Comparison of ENCODE assay signal across 22 cellular contexts in genomic region chr6:97468981-97469380, GRCh38.
DNase-seq lines count a peak whose midpoint lies in the region; ATAC-seq, FAIRE-seq and TF ChIP-seq lines count a peak whose summit lies in the region.
"Had no signal": no experiment of that assay in that cellular context is flagged by ENCODE, and none has a peak within 500 bp of the region (broad histone marks: within the 10 kb centered on the region; RNA-seq: fewer than 3 reads in every experiment).

No MANE protein-coding gene starts in this region.

- no peak overlapping the region for H3K4me3 Mint-ChIP-seq in GM23338
- no peak overlapping the region for H3K4me3 Mint-ChIP-seq in nephron progenitor cell
- H3K4me3 Mint-ChIP-seq: B cell; CD4-positive, CD25-positive, alpha-beta regulatory T cell; CD8-positive, alpha-beta T cell had no signal

- TF ChIP-seq POLR2A in A549 (IDR thresholded peaks at IDR 0.05; ENCODE audit: low read length): no peak

- DNase-seq in A549 (ENCODE audit: low read depth in 1 of 2, low spot score in 1 of 2): no peak
- DNase-seq in GM23338 (ENCODE audit: low spot score): no peak
- peak; percentile 92 for DNase-seq in SK-N-MC (ENCODE audit: low read depth, low spot score)
- no peak for DNase-seq in nephron progenitor cell
- no peak for DNase-seq in activated CD4-positive, alpha-beta T cell treated with anti-CD3 and anti-CD28 coated beads, Interleukin-2, amount 50 U/mL, for 1 hour
- no peak for DNase-seq in NCI-H526 treated with DMSO at 0.1 percent for 48 hours (lab: John Stamatoyannopoulos, UW)
- DNase-seq: 8988T; Caco-2; CD4-positive, CD25-positive, alpha-beta regulatory T cell; CD8-positive, alpha-beta T cell; DMS153; DND-41; GOT3; H7; HCEC 1CT had no signal

- H3K27ac ChIP-seq in A549 (no peak overlapping the region), GM23338 (ENCODE audit: low read depth) (no peak overlapping the region), SK-N-MC (peak overlapping the region; percentile 100)
- H3K27ac ChIP-seq: BLaER1, C4-2B had no signal

- H3K27ac Mint-ChIP-seq in GM23338 (0 out of 2 replicates have a peak overlapping the region, but pooled peaks have one; percentile 34), nephron progenitor cell (peak overlapping the region; percentile 33)
- H3K27ac Mint-ChIP-seq: B cell; CD4-positive, CD25-positive, alpha-beta regulatory T cell; CD8-positive, alpha-beta T cell had no signal

- no peak for TF ChIP-seq EP300 in A549 (IDR thresholded peaks at IDR 0.05)

- H3K9me3 ChIP-seq in A549 (no peaks in the 10 kb centered on the region), SK-N-MC (ENCODE audit: low read depth, low read length) (no peaks in the 10 kb centered on the region)
- H3K9me3 ChIP-seq: BLaER1, Caco-2 had no signal

- H3K36me3 Mint-ChIP-seq in GM23338 (ENCODE audit: low read depth): no peaks in the 10 kb centered on the region
- no peaks in the 10 kb centered on the region for H3K36me3 Mint-ChIP-seq in nephron progenitor cell (ENCODE audit: low read depth)
- H3K36me3 Mint-ChIP-seq: CD4-positive, CD25-positive, alpha-beta regulatory T cell; CD8-positive, alpha-beta T cell had no signal

- no peaks in the 10 kb centered on the region for H3K27me3 ChIP-seq in GM23338 (ENCODE audit: insufficient read depth)
- H3K27me3 ChIP-seq: BLaER1 had no signal

- ATAC-seq in A549: no peak
- ATAC-seq in GM23338: no peak
- no peak for ATAC-seq in GM21576 (IDR thresholded peaks at IDR 0.05; ENCODE audit: unreplicated experiment)
- ATAC-seq: CD8-positive, alpha-beta T cell; GM12878 had no signal

- H3K9me3 Mint-ChIP-seq in GM23338: no peaks in the 10 kb centered on the region
- H3K9me3 Mint-ChIP-seq in nephron progenitor cell: no peaks in the 10 kb centered on the region
- H3K9me3 Mint-ChIP-seq: CD8-positive, alpha-beta T cell had no signal

- H3F3A ChIP-seq in GM23338 (replicated peaks; ENCODE audit: low read depth): no peaks in the 10 kb centered on the region

- TF ChIP-seq RAD21 in A549 (conservative IDR thresholded peaks at IDR 0.05 in 1 of 2, IDR thresholded peaks at IDR 0.05 in 1 of 2): no peak

- H3K36me3 ChIP-seq in GM23338 (ENCODE audit: insufficient read depth): no peaks in the 10 kb centered on the region
- H3K36me3 ChIP-seq in SK-N-MC (ENCODE audit: insufficient read depth, low read length): no peaks in the 10 kb centered on the region; the same call in 1 of the 2 replicates
- H3K36me3 ChIP-seq: BLaER1 had no signal

- H3K4me1 ChIP-seq in A549 (no peaks in the 10 kb centered on the region), GM23338 (ENCODE audit: insufficient read depth) (peaks cover 9% of the 10 kb centered on the region)
- H3K4me1 ChIP-seq: BLaER1, Caco-2 had no signal

- H3K4me2 ChIP-seq in A549: no peak overlapping the region
- H3K4me2 ChIP-seq in GM23338: no peak overlapping the region
- H3K4me2 ChIP-seq: BLaER1 had no signal

- H3K9me2 ChIP-seq in GM23338 (ENCODE audit: insufficient read depth): no peaks in the 10 kb centered on the region

- H3K27me3 Mint-ChIP-seq in GM23338 (ENCODE audit: insufficient read depth, low read depth, poor library complexity): no peaks in the 10 kb centered on the region
- H3K27me3 Mint-ChIP-seq in nephron progenitor cell (ENCODE audit: low read depth, poor library complexity): no peaks in the 10 kb centered on the region

- POLR2A ChIA-PET in A549 (lab: Yijun Ruan, JAX): no interaction called here

- CTCF ChIA-PET in A549 (lab: Yijun Ruan, JAX): no interaction called here

- no peak for FAIRE-seq in A549 (lab: Jason Lieb, UNC)
- FAIRE-seq: G401.6, GM12878, GM19239 had no signal

- no peaks in the 10 kb centered on the region for H3K79me2 ChIP-seq in GM23338 (replicated peaks; ENCODE audit: insufficient read depth)

- no peaks in the 10 kb centered on the region for H4K20me1 ChIP-seq in GM23338 (replicated peaks; ENCODE audit: insufficient read depth)
- H4K20me1 ChIP-seq: BLaER1 had no signal

- H3K4me1 Mint-ChIP-seq in GM23338 (peaks cover 13% of the 10 kb centered on the region), nephron progenitor cell (peaks cover 44% of the 10 kb centered on the region)
- H3K4me1 Mint-ChIP-seq: B cell; CD4-positive, CD25-positive, alpha-beta regulatory T cell had no signal

- no peak for TF ChIP-seq CTCF in A549 (IDR thresholded peaks at IDR 0.05)
- no peak for TF ChIP-seq CTCF in GM23338 (conservative IDR thresholded peaks at IDR 0.05; ENCODE audit: low read depth in 2 of 2)
- TF ChIP-seq CTCF in nephron progenitor cell (IDR thresholded peaks at IDR 0.05): no peak

- H3K9ac ChIP-seq in SK-N-MC (ENCODE audit: insufficient read length): peak overlapping the region; percentile 81
- H3K9ac ChIP-seq: BLaER1 had no signal

- H2AFZ ChIP-seq in GM23338: no peak overlapping the region

- H3K4me3 ChIP-seq in A549: no peak overlapping the region
- no peak overlapping the region for H3K4me3 ChIP-seq in GM23338
- H3K4me3 ChIP-seq in SK-N-MC: no peak overlapping the region
- H3K4me3 ChIP-seq: BLaER1, GM12878 had no signal

TF ChIP-seq in A549, 52 proteins besides CTCF, POLR2A, EP300 and RAD21:
- TF ChIP-seq MAFK (IDR thresholded peaks at IDR 0.05; ENCODE audit: partially characterized antibody) (peak; percentile 92), RFX5 (IDR thresholded peaks at IDR 0.05) (no peak)

TF ChIP-seq in GM23338, 12 proteins besides CTCF, POLR2A, EP300 and RAD21:
- TF ChIP-seq ZNF114 (CRISPR knock-in tag; IDR thresholded peaks at IDR 0.05) (no peak), STAT1 (IDR thresholded peaks at IDR 0.05; ENCODE audit: unreplicated experiment) (no peak), EZH2 (IDR thresholded peaks at IDR 0.05; ENCODE audit: low read depth, unreplicated experiment) (no peak), ETS1 (IDR thresholded peaks at IDR 0.05) (no peak), JUNB (IDR thresholded peaks at IDR 0.05; ENCODE audit: unreplicated experiment) (no peak)
